In genomic region chr2:189927823-189928222, GRCh38 we compare ENCODE assay signal across 14 cellular contexts.
"Had no signal": no experiment of that assay in that cellular context is flagged by ENCODE, and none has a peak within 500 bp of the region (broad histone marks: within the 10 kb centered on the region; RNA-seq: fewer than 3 reads in every experiment).

No MANE protein-coding gene starts in this region.

- H3K4me3 Mint-ChIP-seq: activated CD8-positive, alpha-beta memory T cell treated with anti-CD3 and anti-CD28 coated beads, Interleukin-2, amount 10 ng/mL, durations not matched to agents 7 days and 5 days; activated naive CD8-positive, alpha-beta T cell; activated T-cell treated with anti-CD3 and anti-CD28 coated beads, Interleukin-2, amount 50 U/mL, for 4 hours; endodermal cell; neural progenitor cell had no signal

- H3K9ac ChIP-seq: neural progenitor cell had no signal

- H3K36me3 ChIP-seq: neural progenitor cell, pancreas had no signal

- H3K27ac ChIP-seq: hepatocyte, neural progenitor cell, pancreas had no signal

- H3K27ac Mint-ChIP-seq: activated CD8-positive, alpha-beta memory T cell treated with anti-CD3 and anti-CD28 coated beads, Interleukin-2, amount 10 ng/mL, durations not matched to agents 7 days and 5 days; activated naive CD8-positive, alpha-beta T cell; endodermal cell; neural progenitor cell had no signal

- H3K9me3 ChIP-seq: pancreas had no signal

- H2AFZ ChIP-seq: hepatocyte, neural progenitor cell had no signal

- H3K4me1 ChIP-seq: neural progenitor cell, pancreas had no signal

- H3K4me3 ChIP-seq: hepatocyte, neural progenitor cell, pancreas had no signal

- H3K79me2 ChIP-seq: hepatocyte had no signal

- DNase-seq: activated CD4-positive, alpha-beta T cell treated with anti-CD3 and anti-CD28 coated beads, Interleukin-2, amount 50 U/mL, for 4 hours; activated CD4-positive, CD25-positive, alpha-beta regulatory T cell treated with anti-CD3 and anti-CD28 coated beads, Interleukin-2, amount 50 U/mL, for 72 hours; activated CD8-positive, alpha-beta memory T cell treated with anti-CD3 and anti-CD28 coated beads, Interleukin-2, amount 10 ng/mL, durations not matched to agents 7 days and 5 days; activated effector memory CD4-positive, alpha-beta T cell treated with anti-CD3 and anti-CD28 coated beads, Interleukin-2, amount 50 U/mL, for 16 hours; activated T-cell treated with anti-CD3 and anti-CD28 coated beads, Interleukin-2, amount 50 U/mL, for 4 hours; endodermal cell; kidney glomerular epithelial cell; midbrain; pancreas; retina; small intestine had no signal

- H3K4me1 Mint-ChIP-seq: activated CD8-positive, alpha-beta memory T cell treated with anti-CD3 and anti-CD28 coated beads, Interleukin-2, amount 10 ng/mL, durations not matched to agents 7 days and 5 days; endodermal cell; neural progenitor cell had no signal

- ATAC-seq: activated CD8-positive, alpha-beta memory T cell treated with anti-CD3 and anti-CD28 coated beads, Interleukin-2, amount 10 ng/mL, durations not matched to agents 7 days and 5 days; activated T-cell treated with anti-CD3 and anti-CD28 coated beads, Interleukin-2, amount 50 U/mL, for 4 hours; pancreas had no signal

- H3K36me3 Mint-ChIP-seq: activated CD8-positive, alpha-beta memory T cell treated with anti-CD3 and anti-CD28 coated beads, Interleukin-2, amount 10 ng/mL, durations not matched to agents 7 days and 5 days; activated naive CD8-positive, alpha-beta T cell; neural progenitor cell had no signal

- H3K27me3 ChIP-seq: hepatocyte, neural progenitor cell, pancreas had no signal

- H3K9me3 Mint-ChIP-seq: activated T-cell treated with anti-CD3 and anti-CD28 coated beads, Interleukin-2, amount 50 U/mL, for 4 hours; neural progenitor cell had no signal

- H3K4me2 ChIP-seq: hepatocyte, neural progenitor cell had no signal
